ENCODE assay signal across 1 cellular context in the genomic region with DNA sequence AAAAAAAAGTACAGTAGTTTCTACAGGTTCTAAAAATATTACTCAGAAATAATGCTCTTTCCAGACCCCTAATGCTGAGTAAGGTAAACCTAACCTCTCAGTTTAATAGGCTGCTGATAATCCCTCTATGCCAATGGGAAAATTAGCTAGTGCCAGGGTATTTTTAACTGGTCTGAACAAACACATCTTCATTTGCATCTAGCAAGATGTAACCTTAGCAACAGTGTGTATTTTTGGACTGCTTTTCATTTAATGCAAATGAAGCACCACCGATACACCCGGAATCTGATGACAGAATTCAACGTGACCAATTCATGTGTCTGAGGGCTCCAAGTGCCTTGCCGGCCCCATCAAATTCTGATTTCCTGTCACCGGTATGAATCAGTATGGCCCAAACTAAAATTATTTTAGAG.
A peak's percentile ranks its signal among the peaks of the same experiment; 100 is the strongest.
TF ChIP-seq lines count a peak whose summit lies in the region.

No MANE protein-coding gene starts in this region.

TF ChIP-seq in GM12878, 131 proteins besides CTCF, POLR2A, EP300 and RAD21 (continued from another document):
- TF ChIP-seq, protein P1, sequence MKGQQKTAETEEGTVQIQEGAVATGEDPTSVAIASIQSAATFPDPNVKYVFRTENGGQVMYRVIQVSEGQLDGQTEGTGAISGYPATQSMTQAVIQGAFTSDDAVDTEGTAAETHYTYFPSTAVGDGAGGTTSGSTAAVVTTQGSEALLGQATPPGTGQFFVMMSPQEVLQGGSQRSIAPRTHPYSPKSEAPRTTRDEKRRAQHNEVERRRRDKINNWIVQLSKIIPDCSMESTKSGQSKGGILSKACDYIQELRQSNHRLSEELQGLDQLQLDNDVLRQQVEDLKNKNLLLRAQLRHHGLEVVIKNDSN (IDR thresholded peaks at IDR 0.05; ENCODE audit: borderline replicate concordance, extremely low read length, insufficient read depth, low read depth, low read length) = no peak
- peak; percentile 63 for TF ChIP-seq RFX5 (IDR thresholded peaks at IDR 0.05; ENCODE audit: low read depth, low read length)
- no peak for TF ChIP-seq RAD51 (IDR thresholded peaks at IDR 0.05)
- no peak for TF ChIP-seq ZZZ3 (IDR thresholded peaks at IDR 0.05; ENCODE audit: control insufficient read depth, insufficient read length, low read depth)
- peak; percentile 88 for TF ChIP-seq BMI1 (IDR thresholded peaks at IDR 0.05; ENCODE audit: borderline replicate concordance)
- TF ChIP-seq KLF5 (IDR thresholded peaks at IDR 0.05; ENCODE audit: partially characterized antibody) = no peak
- 0 out of 2 replicates have a peak, but pooled peaks have one; percentile 35 for TF ChIP-seq ATF7 (IDR thresholded peaks at IDR 0.05; ENCODE audit: low read depth)
- TF ChIP-seq KAT2A (conservative IDR thresholded peaks at IDR 0.05; ENCODE audit: control insufficient read depth, low read depth, low read length) = no peak
- TF ChIP-seq, protein P2, sequence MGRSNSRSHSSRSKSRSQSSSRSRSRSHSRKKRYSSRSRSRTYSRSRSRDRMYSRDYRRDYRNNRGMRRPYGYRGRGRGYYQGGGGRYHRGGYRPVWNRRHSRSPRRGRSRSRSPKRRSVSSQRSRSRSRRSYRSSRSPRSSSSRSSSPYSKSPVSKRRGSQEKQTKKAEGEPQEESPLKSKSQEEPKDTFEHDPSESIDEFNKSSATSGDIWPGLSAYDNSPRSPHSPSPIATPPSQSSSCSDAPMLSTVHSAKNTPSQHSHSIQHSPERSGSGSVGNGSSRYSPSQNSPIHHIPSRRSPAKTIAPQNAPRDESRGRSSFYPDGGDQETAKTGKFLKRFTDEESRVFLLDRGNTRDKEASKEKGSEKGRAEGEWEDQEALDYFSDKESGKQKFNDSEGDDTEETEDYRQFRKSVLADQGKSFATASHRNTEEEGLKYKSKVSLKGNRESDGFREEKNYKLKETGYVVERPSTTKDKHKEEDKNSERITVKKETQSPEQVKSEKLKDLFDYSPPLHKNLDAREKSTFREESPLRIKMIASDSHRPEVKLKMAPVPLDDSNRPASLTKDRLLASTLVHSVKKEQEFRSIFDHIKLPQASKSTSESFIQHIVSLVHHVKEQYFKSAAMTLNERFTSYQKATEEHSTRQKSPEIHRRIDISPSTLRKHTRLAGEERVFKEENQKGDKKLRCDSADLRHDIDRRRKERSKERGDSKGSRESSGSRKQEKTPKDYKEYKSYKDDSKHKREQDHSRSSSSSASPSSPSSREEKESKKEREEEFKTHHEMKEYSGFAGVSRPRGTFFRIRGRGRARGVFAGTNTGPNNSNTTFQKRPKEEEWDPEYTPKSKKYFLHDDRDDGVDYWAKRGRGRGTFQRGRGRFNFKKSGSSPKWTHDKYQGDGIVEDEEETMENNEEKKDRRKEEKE (IDR thresholded peaks at IDR 0.05) = no peak
- TF ChIP-seq, protein P3, sequence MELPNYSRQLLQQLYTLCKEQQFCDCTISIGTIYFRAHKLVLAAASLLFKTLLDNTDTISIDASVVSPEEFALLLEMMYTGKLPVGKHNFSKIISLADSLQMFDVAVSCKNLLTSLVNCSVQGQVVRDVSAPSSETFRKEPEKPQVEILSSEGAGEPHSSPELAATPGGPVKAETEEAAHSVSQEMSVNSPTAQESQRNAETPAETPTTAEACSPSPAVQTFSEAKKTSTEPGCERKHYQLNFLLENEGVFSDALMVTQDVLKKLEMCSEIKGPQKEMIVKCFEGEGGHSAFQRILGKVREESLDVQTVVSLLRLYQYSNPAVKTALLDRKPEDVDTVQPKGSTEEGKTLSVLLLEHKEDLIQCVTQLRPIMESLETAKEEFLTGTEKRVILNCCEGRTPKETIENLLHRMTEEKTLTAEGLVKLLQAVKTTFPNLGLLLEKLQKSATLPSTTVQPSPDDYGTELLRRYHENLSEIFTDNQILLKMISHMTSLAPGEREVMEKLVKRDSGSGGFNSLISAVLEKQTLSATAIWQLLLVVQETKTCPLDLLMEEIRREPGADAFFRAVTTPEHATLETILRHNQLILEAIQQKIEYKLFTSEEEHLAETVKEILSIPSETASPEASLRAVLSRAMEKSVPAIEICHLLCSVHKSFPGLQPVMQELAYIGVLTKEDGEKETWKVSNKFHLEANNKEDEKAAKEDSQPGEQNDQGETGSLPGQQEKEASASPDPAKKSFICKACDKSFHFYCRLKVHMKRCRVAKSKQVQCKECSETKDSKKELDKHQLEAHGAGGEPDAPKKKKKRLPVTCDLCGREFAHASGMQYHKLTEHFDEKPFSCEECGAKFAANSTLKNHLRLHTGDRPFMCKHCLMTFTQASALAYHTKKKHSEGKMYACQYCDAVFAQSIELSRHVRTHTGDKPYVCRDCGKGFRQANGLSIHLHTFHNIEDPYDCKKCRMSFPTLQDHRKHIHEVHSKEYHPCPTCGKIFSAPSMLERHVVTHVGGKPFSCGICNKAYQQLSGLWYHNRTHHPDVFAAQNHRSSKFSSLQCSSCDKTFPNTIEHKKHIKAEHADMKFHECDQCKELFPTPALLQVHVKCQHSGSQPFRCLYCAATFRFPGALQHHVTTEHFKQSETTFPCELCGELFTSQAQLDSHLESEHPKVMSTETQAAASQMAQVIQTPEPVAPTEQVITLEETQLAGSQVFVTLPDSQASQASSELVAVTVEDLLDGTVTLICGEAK (IDR thresholded peaks at IDR 0.05; ENCODE audit: borderline replicate concordance) = no peak
- no peak for TF ChIP-seq CBX3 (IDR thresholded peaks at IDR 0.05; ENCODE audit: borderline replicate concordance, low read depth)
- TF ChIP-seq, protein P4, sequence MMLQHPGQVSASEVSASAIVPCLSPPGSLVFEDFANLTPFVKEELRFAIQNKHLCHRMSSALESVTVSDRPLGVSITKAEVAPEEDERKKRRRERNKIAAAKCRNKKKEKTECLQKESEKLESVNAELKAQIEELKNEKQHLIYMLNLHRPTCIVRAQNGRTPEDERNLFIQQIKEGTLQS (IDR thresholded peaks at IDR 0.05; ENCODE audit: borderline replicate concordance, extremely low read depth, low read depth, low read length) = no peak
- peak; percentile 84; the same call in 1 of the 2 replicates for TF ChIP-seq MXI1 (IDR thresholded peaks at IDR 0.05; ENCODE audit: low read depth, low read length)
